14 cellular contexts compared by ENCODE assay signal in genomic region chr7:151579642-151580041, GRCh38.
"Had no signal": no experiment of that assay in that cellular context is flagged by ENCODE, and none has a peak within 500 bp of the region (broad histone marks: within the 10 kb centered on the region; RNA-seq: fewer than 3 reads in every experiment).

No MANE protein-coding gene starts in this region.

- H3K27me3 Mint-ChIP-seq: activated CD8-positive, alpha-beta T cell treated with anti-CD3 and anti-CD28 coated beads for 36 hours; activated naive CD8-positive, alpha-beta T cell treated with anti-CD3 and anti-CD28 coated beads, Interleukin-2, amount 10 ng/mL, durations not matched to agents 7 days and 5 days had no signal

- FAIRE-seq: small intestine had no signal

- H3K4me1 Mint-ChIP-seq: activated naive CD8-positive, alpha-beta T cell treated with anti-CD3 and anti-CD28 coated beads, Interleukin-2, amount 10 ng/mL, durations not matched to agents 7 days and 5 days had no signal

- DNase-seq: activated CD4-positive, alpha-beta T cell treated with anti-CD3 and anti-CD28 coated beads for 4 hours; activated CD8-positive, alpha-beta memory T cell treated with anti-CD3 and anti-CD28 coated beads, Interleukin-2, amount 50 U/mL, for 4 hours; activated CD8-positive, alpha-beta T cell treated with anti-CD3 and anti-CD28 coated beads for 36 hours; activated naive CD8-positive, alpha-beta T cell treated with anti-CD3 and anti-CD28 coated beads, Interleukin-2, amount 10 ng/mL, durations not matched to agents 7 days and 5 days; activated T-cell treated with anti-CD3 and anti-CD28 coated beads, Interleukin-2, amount 50 U/mL, for 72 hours; colonic mucosa; effector CD4-positive, alpha-beta T cell; immature natural killer cell; mammary epithelial cell; mucosa of descending colon; natural killer cell; posterior cingulate gyrus; small intestine; transverse colon had no signal

- H3K27ac Mint-ChIP-seq: activated CD8-positive, alpha-beta T cell treated with anti-CD3 and anti-CD28 coated beads for 36 hours; activated naive CD8-positive, alpha-beta T cell treated with anti-CD3 and anti-CD28 coated beads, Interleukin-2, amount 10 ng/mL, durations not matched to agents 7 days and 5 days; activated T-cell treated with anti-CD3 and anti-CD28 coated beads, Interleukin-2, amount 50 U/mL, for 72 hours; immature natural killer cell had no signal

- H3K4me3 Mint-ChIP-seq: activated CD8-positive, alpha-beta T cell treated with anti-CD3 and anti-CD28 coated beads for 36 hours; activated naive CD8-positive, alpha-beta T cell treated with anti-CD3 and anti-CD28 coated beads, Interleukin-2, amount 10 ng/mL, durations not matched to agents 7 days and 5 days; activated T-cell treated with anti-CD3 and anti-CD28 coated beads, Interleukin-2, amount 50 U/mL, for 72 hours; immature natural killer cell; natural killer cell had no signal

- ATAC-seq: activated CD8-positive, alpha-beta T cell treated with anti-CD3 and anti-CD28 coated beads for 36 hours; activated T-cell treated with anti-CD3 and anti-CD28 coated beads, Interleukin-2, amount 50 U/mL, for 72 hours; mucosa of descending colon; natural killer cell had no signal
